11 cellular contexts compared by ENCODE assay signal in the genomic region with DNA sequence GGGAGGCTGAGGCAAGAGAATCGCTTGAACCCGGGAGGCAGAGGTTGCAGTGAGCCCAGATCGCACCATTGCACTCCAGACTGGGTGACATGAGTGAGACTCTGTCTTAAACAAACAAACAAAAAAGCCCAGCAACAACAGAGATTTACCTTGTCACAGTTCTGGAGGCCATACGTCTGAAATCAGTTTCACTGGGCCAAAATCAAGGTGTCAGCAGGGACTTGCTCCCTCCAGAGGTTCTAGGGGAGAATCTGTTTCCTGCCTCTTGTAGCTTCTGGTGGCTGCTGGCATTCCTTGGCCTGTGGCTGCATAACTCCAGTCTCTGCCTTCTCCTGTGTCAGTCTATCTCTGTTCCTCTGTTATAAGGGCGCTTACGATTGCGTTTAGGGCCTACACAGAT. TPM values are rescaled to one million over a fixed set of nuclear protein-coding genes. Genes with fewer than 3 reads are reported as not detected.
DNase-seq lines count a peak whose midpoint lies in the region; ATAC-seq and TF ChIP-seq lines count a peak whose summit lies in the region.
"Had no signal": no experiment of that assay in that cellular context is flagged by ENCODE, and none has a peak within 500 bp of the region (broad histone marks: within the 10 kb centered on the region; RNA-seq: fewer than 3 reads in every experiment).

No MANE protein-coding gene starts in this region.

- no peaks in the 10 kb centered on the region for H3K9me3 ChIP-seq in Caco-2
- H3K9me3 ChIP-seq in HCT116 (ENCODE audit: control insufficient read depth in 1 of 2, insufficient read depth in 1 of 2, low read depth in 1 of 2, low read length in 2 of 2), result no peaks in the 10 kb centered on the region

- intact Hi-C loops in Caco-2 (cut with micrococcal nuclease; ENCODE audit: unreplicated experiment), result no loop called here
- intact Hi-C loops in HCT116 (cut with micrococcal nuclease), result no loop called here
- intact Hi-C loops in activated T-helper 2 cell treated with anti-CD3 and anti-CD28 coated beads, Interferon-gamma antibody, Interleukin-2, Interleukin-4, amounts not matched to agents 10 μg/mL and 5 μg/mL and 100 μg/mL, durations not matched to agents 14 hours and 24 hours and 36 hours (cut with micrococcal nuclease), result loop anchor here (10.0 kb wide), 1 partner anchor 1102 kb away; a partner anchor contains a TSS

- H3K36me3 ChIP-seq in Caco-2 (ENCODE audit: control insufficient read depth, insufficient read depth, low read length) (no peaks in the 10 kb centered on the region), HCT116 (ENCODE audit: control insufficient read depth in 1 of 2, insufficient read depth in 2 of 2, low read length in 2 of 2) (peaks cover 0 to 17% of the 10 kb centered on the region in 2 experiments; a peak in 2 of 4 replicates)

- BruUV-seq in Caco-2 (replicated peaks; lab: Mats Ljungman, UMichigan) (TSS peak; percentile 68), HCT116 (replicated peaks; lab: Mats Ljungman, UMichigan) (no TSS peak)

- TF ChIP-seq CTCF in Caco-2 (IDR thresholded peaks at IDR 0.05; ENCODE audit: insufficient read depth in 1 of 2, low read depth in 1 of 2, low read length in 1 of 2, severe bottlenecking in 1 of 2, unreplicated experiment in 1 of 2), result no peak
- 0 out of 6 replicates have a peak, but pooled peaks of 2 of the 3 experiments have one; percentile 9 to 24 for TF ChIP-seq CTCF in HCT116 (IDR thresholded peaks at IDR 0.05 in 2 of 3, conservative IDR thresholded peaks at IDR 0.05 in 1 of 3; ENCODE audit: borderline replicate concordance in 1 of 3, insufficient read depth in 1 of 3, low read depth in 2 of 3, low read length in 2 of 3)
- no peak for TF ChIP-seq CTCF in mesothelial cell of epicardium (IDR thresholded peaks at IDR 0.05; ENCODE audit: unreplicated experiment)

- no peaks in the 10 kb centered on the region for H3K27me3 ChIP-seq in Caco-2 (replicated peaks; ENCODE audit: control insufficient read depth, insufficient read depth, low read length)
- H3K27me3 ChIP-seq in HCT116 (ENCODE audit: insufficient read depth, low read length), result no peaks in the 10 kb centered on the region
- H3K27me3 ChIP-seq: dorsolateral prefrontal cortex had no signal

- peaks cover 24% of the 10 kb centered on the region for H3K36me3 Mint-ChIP-seq in Caco-2 (ENCODE audit: insufficient read depth, unreplicated experiment)
- H3K36me3 Mint-ChIP-seq in activated T-helper 2 cell treated with anti-CD3 and anti-CD28 coated beads, Interferon-gamma antibody, Interleukin-2, Interleukin-4, amounts not matched to agents 10 μg/mL and 5 μg/mL and 100 μg/mL, durations not matched to agents 14 hours and 24 hours and 36 hours (ENCODE audit: low read depth), result peaks cover 25% of the 10 kb centered on the region
- H3K36me3 Mint-ChIP-seq in mesothelial cell of epicardium, result no peaks in the 10 kb centered on the region

- H2AFZ ChIP-seq in HCT116 (ENCODE audit: low read depth, low read length, poor library complexity, severe bottlenecking), result no peak overlapping the region

- RAD21 ChIA-PET in HCT116 (lab: Charles Lee; ENCODE audit: low non-redundant PET in 1 of 2, low total read pairs in 2 of 2, uncharacterized antibody in 2 of 2, unreplicated experiment in 2 of 2), result no interaction called here

- peak overlapping the region; percentile 96 for H3K4me2 ChIP-seq in HCT116 (ENCODE audit: low read length)

- H3K27ac ChIP-seq in HCT116 (ENCODE audit: low read depth, low read length), result no peak overlapping the region
- H3K27ac ChIP-seq: dorsolateral prefrontal cortex had no signal

- TF ChIP-seq POLR2A in HCT116 (IDR thresholded peaks at IDR 0.05; ENCODE audit: borderline replicate concordance, extremely low read depth, insufficient read depth, insufficient read length), result no peak

- POLR2A ChIA-PET in Caco-2 (lab: Charles Lee) (no interaction called here), HCT116 (lab: Charles Lee) (interaction anchor here (1.0 kb wide), 1 partner anchor 208 kb away, joined by 3 read pairs; no protein-coding TSS in a partner anchor)

- H3K9ac ChIP-seq in HCT116 (ENCODE audit: low read length), result no peak overlapping the region

- ATAC-seq in HCT116 (no peak), left lobe of liver (no peak)
- ATAC-seq: left cardiac atrium had no signal

- no peak for TF ChIP-seq RAD21 in HCT116 (IDR thresholded peaks at IDR 0.05; ENCODE audit: low read depth)

- CTCF ChIA-PET in Caco-2 (lab: Charles Lee), result interaction anchor here (0.6 to 1.0 kb wide), 2 partner anchors 248 to 548 kb away, joined by 3 to 6 read pairs; no protein-coding TSS in a partner anchor
- CTCF ChIA-PET in HCT116 (lab: Charles Lee), result interaction anchor here (1.1 to 2.6 kb wide), 2 partner anchors 205 to 548 kb away, joined by 4 to 12 read pairs; no protein-coding TSS in a partner anchor

- H3K4me1 Mint-ChIP-seq in Caco-2 (ENCODE audit: low read depth, unreplicated experiment) (peaks cover 50% of the 10 kb centered on the region), mesothelial cell of epicardium (peaks cover 26% of the 10 kb centered on the region)
- peaks cover 28% of the 10 kb centered on the region for H3K4me1 Mint-ChIP-seq in activated T-helper 2 cell treated with anti-CD3 and anti-CD28 coated beads, Interferon-gamma antibody, Interleukin-2, Interleukin-4, amounts not matched to agents 10 μg/mL and 5 μg/mL and 100 μg/mL, durations not matched to agents 14 hours and 24 hours and 36 hours (ENCODE audit: low read depth)

- H3K9me2 ChIP-seq in HCT116 (ENCODE audit: insufficient read depth), result no peaks in the 10 kb centered on the region

- H3K27me3 Mint-ChIP-seq in Caco-2 (ENCODE audit: insufficient read depth, unreplicated experiment) (no peaks in the 10 kb centered on the region), mesothelial cell of epicardium (ENCODE audit: low read depth) (no peaks in the 10 kb centered on the region)
- no peaks in the 10 kb centered on the region for H3K27me3 Mint-ChIP-seq in activated T-helper 2 cell treated with anti-CD3 and anti-CD28 coated beads, Interferon-gamma antibody, Interleukin-2, Interleukin-4, amounts not matched to agents 10 μg/mL and 5 μg/mL and 100 μg/mL, durations not matched to agents 14 hours and 24 hours and 36 hours (ENCODE audit: low read depth)

- H3K4me3 ChIP-seq in Caco-2 (ENCODE audit: low read depth, low read length) (no peak overlapping the region), HCT116 (replicated peaks in 1 of 2; ENCODE audit: low read depth in 1 of 2, low read length in 2 of 2) (peak overlapping the region in 1 of 2 experiments; percentile 73; a peak in 1 of 4 replicates)

- H3K9me3 Mint-ChIP-seq in Caco-2 (ENCODE audit: unreplicated experiment), result no peaks in the 10 kb centered on the region
- H3K9me3 Mint-ChIP-seq in activated T-helper 2 cell treated with anti-CD3 and anti-CD28 coated beads, Interferon-gamma antibody, Interleukin-2, Interleukin-4, amounts not matched to agents 10 μg/mL and 5 μg/mL and 100 μg/mL, durations not matched to agents 14 hours and 24 hours and 36 hours, result no peaks in the 10 kb centered on the region
- no peaks in the 10 kb centered on the region for H3K9me3 Mint-ChIP-seq in mesothelial cell of epicardium

- peak overlapping the region; percentile 98 for H3K27ac Mint-ChIP-seq in Caco-2 (ENCODE audit: unreplicated experiment)
- H3K27ac Mint-ChIP-seq in activated T-helper 2 cell treated with anti-CD3 and anti-CD28 coated beads, Interferon-gamma antibody, Interleukin-2, Interleukin-4, amounts not matched to agents 10 μg/mL and 5 μg/mL and 100 μg/mL, durations not matched to agents 14 hours and 24 hours and 36 hours, result no peak overlapping the region
- H3K27ac Mint-ChIP-seq in mesothelial cell of epicardium, result peak overlapping the region; percentile 44

- H3K4me1 ChIP-seq in Caco-2 (peaks cover 30% of the 10 kb centered on the region), HCT116 (ENCODE audit: control insufficient read depth in 1 of 2, insufficient read depth in 2 of 2, low read length in 2 of 2) (peaks cover 7 to 17% of the 10 kb centered on the region in 2 experiments; a peak in 3 of 4 replicates)

- H4K20me1 ChIP-seq in HCT116 (ENCODE audit: insufficient read depth), result peaks cover 5% of the 10 kb centered on the region; the same call in 1 of the 2 replicates

- H3K79me2 ChIP-seq in HCT116 (ENCODE audit: insufficient read depth, low read length), result peaks cover 64% of the 10 kb centered on the region

- H3K4me3 Mint-ChIP-seq in Caco-2 (ENCODE audit: unreplicated experiment) (peak overlapping the region; percentile 95), mesothelial cell of epicardium (peak overlapping the region; percentile 100)
- H3K4me3 Mint-ChIP-seq in activated T-helper 2 cell treated with anti-CD3 and anti-CD28 coated beads, Interferon-gamma antibody, Interleukin-2, Interleukin-4, amounts not matched to agents 10 μg/mL and 5 μg/mL and 100 μg/mL, durations not matched to agents 14 hours and 24 hours and 36 hours (ENCODE audit: low read depth), result peak overlapping the region; percentile 99

- DNase-seq in Caco-2, result peak in 1 of 2 experiments; percentile 39
- no peak for DNase-seq in HCT116 (ENCODE audit: low read depth, low spot score)
- no peak for DNase-seq in activated T-helper 2 cell treated with anti-CD3 and anti-CD28 coated beads, Interferon-gamma antibody, Interleukin-2, Interleukin-4, amounts not matched to agents 10 μg/mL and 5 μg/mL and 100 μg/mL, durations not matched to agents 14 hours and 24 hours and 36 hours (ENCODE audit: low spot score)
- DNase-seq in mesothelial cell of epicardium (ENCODE audit: low spot score in 2 of 2, unreplicated experiment in 2 of 2), result no peak
- DNase-seq in stimulated activated CD4-positive, alpha-beta T cell treated with anti-CD3 and anti-CD28 coated beads, Interleukin-12 subunit alpha, Interleukin-12 subunit beta, amount 100 ng/mL, for 4 hours, result no peak
- DNase-seq in NCI-H774 (lab: John Stamatoyannopoulos, UW), result no peak
- no peak for DNase-seq in left lobe of liver (ENCODE audit: low spot score)
- DNase-seq in hypothalamus (lab: John Stamatoyannopoulos, UW), result no peak
- DNase-seq: dorsolateral prefrontal cortex, left cardiac atrium, NCI-H526 had no signal

TF ChIP-seq in HCT116, 20 proteins besides CTCF, POLR2A, EP300 and RAD21 (continues in another document):
- TF ChIP-seq CBX3 (IDR thresholded peaks at IDR 0.05; ENCODE audit: low read depth), result no peak
- TF ChIP-seq JUND (IDR thresholded peaks at IDR 0.05), result no peak
- TF ChIP-seq EZH2 (IDR thresholded peaks at IDR 0.05), result no peak
- no peak for TF ChIP-seq SRF (IDR thresholded peaks at IDR 0.05; ENCODE audit: low read depth)

RNA-seq across cellular contexts. Expression of a gene that starts 1.5 kb away (rescaled TPM):
- total RNA-seq in Caco-2 (2022), result 72.5 and 78.3 TPM in 2 replicates
- 66.5 TPM for total RNA-seq in HCT116 (2021; ENCODE audit: unreplicated experiment)
- polyA plus RNA-seq in HCT116 (2012), result 26.6 and 35.7 TPM in 2 replicates
- 57.8 TPM in 2 replicates for total RNA-seq in activated T-helper 2 cell treated with anti-CD3 and anti-CD28 coated beads, Interferon-gamma antibody, Interleukin-2, Interleukin-4, amounts not matched to agents 10 μg/mL and 5 μg/mL and 100 μg/mL, durations not matched to agents 14 hours and 24 hours and 36 hours
- total RNA-seq in mesothelial cell of epicardium, result 31.2 to 38.5 TPM (median 37.8 TPM) in 3 replicates
- 10.0 TPM for total RNA-seq in left lobe of liver

Comparison
In these comparisons a context has a peak if more than half of its experiments do, and no peak if none do; other contexts are left out.
1. CTCF ChIP-seq: peak in HCT116 (2 of 3); none in Caco-2 (0 of 2) and mesothelial cell of epicardium (single experiment).
2. Peak in every context shown above with its lines, with median percentiles within 50 percentile points of each other: H3K4me3 Mint-ChIP-seq.